In genomic region chr1:1554550-1554925, GRCh38 we compare ENCODE assay signal across 20 cellular contexts. TPM values are rescaled to one million over a fixed set of nuclear protein-coding genes. Genes with fewer than 3 reads are reported as not detected.
DNase-seq lines count a peak whose midpoint lies in the region; ATAC-seq, FAIRE-seq and TF ChIP-seq lines count a peak whose summit lies in the region.
"Had no signal": no experiment of that assay in that cellular context is flagged by ENCODE, and none has a peak within 500 bp of the region (broad histone marks: within the 10 kb centered on the region; RNA-seq: fewer than 3 reads in every experiment).

No MANE protein-coding gene starts in this region.

- no peak overlapping the region for H3K18ac ChIP-seq in IMR-90 (ENCODE audit: low read depth, low read length)

- H2BK5ac ChIP-seq in IMR-90 (ENCODE audit: low read depth, low read length, poor library complexity, severe bottlenecking), result no peak overlapping the region

- H4K8ac ChIP-seq in IMR-90 (ENCODE audit: low read depth in 2 of 2, low read length in 2 of 2), result no peak overlapping the region

- no peak overlapping the region for H2BK20ac ChIP-seq in IMR-90 (ENCODE audit: low read depth, low read length)

- H3K9ac ChIP-seq in IMR-90 (ENCODE audit: low read depth, low read length), result no peak overlapping the region
- peak overlapping the region in 1 of 2 experiments; percentile 46; a peak in 1 of 4 replicates for H3K9ac ChIP-seq in K562 (ENCODE audit: insufficient read depth in 1 of 2, low read depth in 2 of 2, low read length in 2 of 2)

- no peaks in the 10 kb centered on the region for H3K9me3 ChIP-seq in IMR-90 (ENCODE audit: control insufficient read depth, insufficient read depth, low read length)
- H3K9me3 ChIP-seq in K562 (replicated peaks; ENCODE audit: control insufficient read depth, insufficient read depth, low read depth, low read length), result no peaks in the 10 kb centered on the region; the same call in 1 of the 2 replicates
- H3K9me3 ChIP-seq: SJCRH30 had no signal

- no peak overlapping the region for H3K4me3 Mint-ChIP-seq in nephron progenitor cell
- H3K4me3 Mint-ChIP-seq in WTC11, result no peak overlapping the region
- H3K4me3 Mint-ChIP-seq: CD4-positive, CD25-positive, alpha-beta regulatory T cell; effector memory CD8-positive, alpha-beta T cell; natural killer cell; T-helper 2 cell treated with Interferon-gamma antibody and Interleukin-4, amounts not matched to agents 5 μg/mL and 100 μg/mL, for 36 hours had no signal

- H2AFZ ChIP-seq in IMR-90 (replicated peaks; ENCODE audit: low read length, poor library complexity) (peak overlapping the region; percentile 61), K562 (ENCODE audit: low read depth, low read length) (no peak overlapping the region)

- H3K36me3 ChIP-seq in IMR-90 (ENCODE audit: control insufficient read depth, insufficient read depth, low read length), result peaks cover 12% of the 10 kb centered on the region; the same call in 1 of the 2 replicates
- peaks cover 55% of the 10 kb centered on the region; the same call in 2 of the 3 replicates for H3K36me3 ChIP-seq in K562 (ENCODE audit: control insufficient read depth, insufficient read depth, low read length)

- in situ Hi-C loops in IMR-90 (cut with MboI; ENCODE audit: low sequenced_read_pairs), result no loop called here
- in situ Hi-C loops in K562 (cut with MboI), result no loop called here

- no peak for FAIRE-seq in K562 (lab: Jason Lieb, UNC)
- FAIRE-seq: GM12891, HepG2 had no signal

- H4K91ac ChIP-seq in IMR-90 (ENCODE audit: insufficient read depth, low read depth, low read length), result no peak overlapping the region

- no peak for TF ChIP-seq POLR2A in IMR-90 (IDR thresholded peaks at IDR 0.05; ENCODE audit: low read depth, low read length)
- no peak for TF ChIP-seq POLR2A in K562 (conservative IDR thresholded peaks at IDR 0.05)
- TF ChIP-seq POLR2A in GM18505 (IDR thresholded peaks at IDR 0.05; ENCODE audit: borderline replicate concordance, extremely low read depth, insufficient read depth, insufficient read length), result no peak

- H3K9me1 ChIP-seq in IMR-90 (ENCODE audit: insufficient read depth, low read length) (peaks cover 13% of the 10 kb centered on the region), K562 (ENCODE audit: control insufficient read depth, insufficient read depth, low read length) (peaks cover 10% of the 10 kb centered on the region)

- intact Hi-C loops in IMR-90 (cut with micrococcal nuclease), result no loop called here
- intact Hi-C loops in K562 (cut with micrococcal nuclease), result no loop called here

- H3K56ac ChIP-seq in IMR-90 (ENCODE audit: extremely low read depth, insufficient read depth, low read length), result no peak overlapping the region

- ATAC-seq in IMR-90 (ENCODE audit: low read depth) (no peak; the same call in 1 of the 2 replicates), K562 (no peak), WTC11 (no peak), GM18505 (IDR thresholded peaks at IDR 0.05; ENCODE audit: unreplicated experiment) (no peak)
- ATAC-seq: activated CD4-positive, CD25-positive, alpha-beta regulatory T cell treated with anti-CD3 and anti-CD28 coated beads, Interleukin-2, amount 50 U/mL, for 24 hours; effector memory CD8-positive, alpha-beta T cell had no signal

- WGBS in IMR-90 (ENCODE audit: extremely low coverage in 2 of 2, insufficient read length in 1 of 2), 2 experiments, result 79% methylated on average over 8 of the region's 13 CpGs; no CpG with 5 or more reads in 1 of the 2 experiments
- WGBS in K562 (ENCODE audit: insufficient coverage, low coverage, missing lambda C conversion rate), result 90% methylated on average over 13 of the region's 13 CpGs

- H3K4me2 ChIP-seq in IMR-90 (ENCODE audit: low read depth, low read length) (no peak overlapping the region), K562 (ENCODE audit: insufficient read depth, low read length) (no peak overlapping the region)

- CTCF ChIA-PET in IMR-90 (lab: Yijun Ruan, JAX) (no interaction called here), K562 (lab: Yijun Ruan, JAX; ENCODE audit: low intra/inter-chr PET ratio) (no interaction called here), WTC11 (lab: Charles Lee) (interaction anchor here (0.8 kb wide), 1 partner anchor 13 kb away, joined by 4 read pairs; no protein-coding TSS in a partner anchor)

- H3K27me3 ChIP-seq in IMR-90 (ENCODE audit: control insufficient read depth, insufficient read depth, low read length), result no peaks in the 10 kb centered on the region
- no peaks in the 10 kb centered on the region for H3K27me3 ChIP-seq in K562 (ENCODE audit: control insufficient read depth in 2 of 2, insufficient read depth in 2 of 2, low read length in 2 of 2)
- H3K27me3 ChIP-seq: SJCRH30 had no signal

- peaks cover 39% of the 10 kb centered on the region for H3K4me1 Mint-ChIP-seq in nephron progenitor cell
- H3K4me1 Mint-ChIP-seq in WTC11, result no peaks in the 10 kb centered on the region

- H3K27me3 Mint-ChIP-seq in nephron progenitor cell (ENCODE audit: low read depth, poor library complexity) (no peaks in the 10 kb centered on the region), WTC11 (ENCODE audit: low read depth) (no peaks in the 10 kb centered on the region; the same call in 1 of the 2 replicates)
- H3K27me3 Mint-ChIP-seq: CD4-positive, CD25-positive, alpha-beta regulatory T cell; effector memory CD8-positive, alpha-beta T cell had no signal

- BruUV-seq in IMR-90 (replicated peaks; lab: Mats Ljungman, UMichigan) (no TSS peak), K562 (replicated peaks; lab: Mats Ljungman, UMichigan) (no TSS peak)

- DNase-seq in A172 (ENCODE audit: low spot score) (peak; percentile 19), IMR-90 (no peak), K562 (ENCODE audit: extremely low read depth in 1 of 4, low spot score in 3 of 4) (no peak), nephron progenitor cell (no peak), occipital lobe (lab: John Stamatoyannopoulos, UW) (no peak), WTC11 (ENCODE audit: low spot score) (no peak)
- no peak for DNase-seq in activated CD4-positive, alpha-beta T cell treated with anti-CD3 and anti-CD28 coated beads for 48 hours
- DNase-seq: CD4-positive, CD25-positive, alpha-beta regulatory T cell; effector memory CD8-positive, alpha-beta T cell; natural killer cell; NCI-H1694; NCI-H2227 treated with DMSO at 0.1 percent for 48 hours; NCI-H82; SJCRH30 had no signal

- TF ChIP-seq RAD21 in IMR-90 (IDR thresholded peaks at IDR 0.05; ENCODE audit: low read length) (no peak), K562 (CRISPR knock-in tag; conservative IDR thresholded peaks at IDR 0.05 in 1 of 2, IDR thresholded peaks at IDR 0.05 in 1 of 2) (no peak)

- H4K5ac ChIP-seq in IMR-90 (ENCODE audit: low read depth, low read length), result no peak overlapping the region

- dilution Hi-C loops in IMR-90 (cut with HindIII; ENCODE audit: low sequenced_read_pairs, unreplicated experiment), result no loop called here

- no peak overlapping the region for H3K4ac ChIP-seq in IMR-90 (ENCODE audit: low read depth, low read length)

- TF ChIP-seq CTCF in IMR-90 (conservative IDR thresholded peaks at IDR 0.05; ENCODE audit: low read depth, low read length) (no peak), K562 (IDR thresholded peaks at IDR 0.05 in 2 of 3, conservative IDR thresholded peaks at IDR 0.05 in 1 of 3; ENCODE audit: insufficient read depth in 2 of 3, low read depth in 1 of 3, low read length in 3 of 3) (no peak), nephron progenitor cell (IDR thresholded peaks at IDR 0.05) (no peak), WTC11 (IDR thresholded peaks at IDR 0.05) (no peak)

- peak overlapping the region; percentile 99 for H3K27ac Mint-ChIP-seq in nephron progenitor cell
- H3K27ac Mint-ChIP-seq in WTC11, result no peak overlapping the region
- H3K27ac Mint-ChIP-seq: T-helper 2 cell treated with Interferon-gamma antibody and Interleukin-4, amounts not matched to agents 5 μg/mL and 100 μg/mL, for 36 hours had no signal

- no peak overlapping the region for H3K4me3 ChIP-seq in IMR-90 (ENCODE audit: insufficient read depth, low read depth, low read length)
- H3K4me3 ChIP-seq in K562, result no peak overlapping the region
- H3K4me3 ChIP-seq: lung, SJCRH30 had no signal

- H3K27ac ChIP-seq in IMR-90 (ENCODE audit: insufficient read depth, low read length) (no peak overlapping the region), K562 (ENCODE audit: extremely low read depth, low read depth, low read length) (no peak overlapping the region)
- H3K27ac ChIP-seq: SJCRH30 had no signal

- H3K36me3 Mint-ChIP-seq in nephron progenitor cell (ENCODE audit: low read depth) (peaks cover 4% of the 10 kb centered on the region), WTC11 (peaks cover 4% of the 10 kb centered on the region; the same call in 1 of the 2 replicates)
- H3K36me3 Mint-ChIP-seq: CD4-positive, CD25-positive, alpha-beta regulatory T cell; natural killer cell had no signal

- TF ChIP-seq EP300 in K562 (IDR thresholded peaks at IDR 0.05; ENCODE audit: low read length), result no peak

- POLR2A ChIA-PET in IMR-90 (lab: Charles Lee; ENCODE audit: unreplicated experiment), result no interaction called here
- POLR2A ChIA-PET in K562 (lab: Yijun Ruan, JAX), result interaction anchor here (0.6 to 5.0 kb wide), 6 partner anchors 9 to 59 kb away, joined by 3 to 36 read pairs (median 6); no protein-coding TSS in a partner anchor
- POLR2A ChIA-PET in WTC11 (lab: Charles Lee), result no interaction called here

- no peak overlapping the region for H3K14ac ChIP-seq in IMR-90 (replicated peaks; ENCODE audit: low read depth, low read length)

- H2BK15ac ChIP-seq in IMR-90 (ENCODE audit: low read depth, low read length), result no peak overlapping the region

- peaks cover 14 to 78% of the 10 kb centered on the region in 2 experiments for H3K79me1 ChIP-seq in IMR-90 (ENCODE audit: low read depth in 1 of 2, low read length in 2 of 2)

- H4K20me1 ChIP-seq in IMR-90 (ENCODE audit: insufficient read depth, low read length) (peaks cover 50% of the 10 kb centered on the region), K562 (replicated peaks; ENCODE audit: control insufficient read depth, insufficient read depth, low read length) (peaks cover 30% of the 10 kb centered on the region; the same call in 1 of the 2 replicates)

- peaks cover 54% of the 10 kb centered on the region for H3K79me2 ChIP-seq in K562 (ENCODE audit: control insufficient read depth, insufficient read depth, low read length)

- no peak overlapping the region for H2BK120ac ChIP-seq in IMR-90 (ENCODE audit: low read depth, low read length)

- H3K9me3 Mint-ChIP-seq in nephron progenitor cell (no peaks in the 10 kb centered on the region), WTC11 (no peaks in the 10 kb centered on the region)
- H3K9me3 Mint-ChIP-seq: effector memory CD8-positive, alpha-beta T cell; natural killer cell; T-helper 2 cell treated with Interferon-gamma antibody and Interleukin-4, amounts not matched to agents 5 μg/mL and 100 μg/mL, for 36 hours had no signal

- H2AK5ac ChIP-seq in IMR-90 (ENCODE audit: low read depth, low read length), result peak overlapping the region; percentile 28; the same call in 1 of the 2 replicates

- peak overlapping the region; percentile 67 for H2AK9ac ChIP-seq in IMR-90 (replicated peaks; ENCODE audit: low read depth, low read length, poor library complexity)

- H3K4me1 ChIP-seq in IMR-90 (ENCODE audit: control insufficient read depth, insufficient read depth, low read length) (peaks cover 5% of the 10 kb centered on the region; the same call in 1 of the 2 replicates), K562 (replicated peaks in 1 of 2; ENCODE audit: control insufficient read depth in 2 of 2, insufficient read depth in 2 of 2, low read length in 2 of 2) (peaks cover 0 to 38% of the 10 kb centered on the region in 2 experiments; a peak in 3 of 5 replicates)

- H3K23ac ChIP-seq in IMR-90 (ENCODE audit: low read depth, low read length), result no peak overlapping the region

RNA-seq across cellular contexts. Expression of gene TMEM240, which starts 14.1 kb away (rescaled TPM):
- not detected in 2 replicates for total RNA-seq in A172 (2014; rRNA removed; shearing (Covaris generic))
- 1.1 and 1.6 TPM in 2 replicates for total RNA-seq in IMR-90 (2012; rRNA removed)
- polyA plus RNA-seq in IMR-90 (2012; rRNA removed), result 7.6 and 10.2 TPM in 2 replicates
- polyA plus RNA-seq in IMR-90 (2012; cell fraction: cytosol; rRNA removed), result 13.4 and 14.3 TPM in 2 replicates
- 13.3 and 31.6 TPM in 2 replicates for polyA plus RNA-seq in IMR-90 (2012; cell fraction: nucleus; rRNA removed; ENCODE audit: low replicate concordance)
- total RNA-seq in K562 (2011; cell fraction: chromatin; rRNA removed; ENCODE audit: low replicate concordance), result 1.2 and 8.3 TPM in 2 replicates
- total RNA-seq in K562 (2011; cell fraction: nucleolus; rRNA removed), result 5.3 and 6.0 TPM in 2 replicates
- total RNA-seq in K562 (2011; cell fraction: nucleoplasm; rRNA removed), result 2.6 and 6.0 TPM in 2 replicates
- 0.78 TPM in 1 of 2 replicates, not detected in the other for total RNA-seq in K562 (2014; rRNA removed)
- not detected in 2 replicates for total RNA-seq in K562 (2014; rRNA removed; fragmentation: Illumina TruSeq; extraction: Trizol)
- 0.38 and 0.43 TPM in 2 replicates for total RNA-seq in K562 (2015; rRNA removed; fragmentation: Illumina TruSeq; extraction: Trizol)
- total RNA-seq in K562 (2021), result 1.3 and 2.0 TPM in 2 replicates
- polyA plus RNA-seq in K562 (2011; rRNA removed), result 0.24 TPM in 2 replicates
- 0.46 TPM in 1 of 2 replicates, not detected in the other for polyA plus RNA-seq in K562 (2011; cell fraction: cytosol; rRNA removed)
- 3.5 and 8.1 TPM in 2 replicates for polyA plus RNA-seq in K562 (2011; cell fraction: nucleus; rRNA removed)
- 1.1 and 3.2 TPM in 2 replicates for polyA plus RNA-seq in K562 (2012)
- not detected in 2 replicates for polyA plus RNA-seq in K562 (2014; fragmentation: Illumina TruSeq; extraction: Trizol)
- not detected for polyA plus RNA-seq in K562 (2014; fragmentation: Nextera tagmentation; extraction: Ambion mirVana)
- polyA plus RNA-seq in K562 (2014; rRNA removed), result 0.28 and 0.94 TPM in 2 replicates
- not detected in 2 replicates for polyA minus RNA-seq in K562 (2011; rRNA and poly(A)+ RNA removed)
- polyA minus RNA-seq in K562 (2011; cell fraction: cytosol; rRNA and poly(A)+ RNA removed), result not detected in 2 replicates
- 0.56 and 0.67 TPM in 2 replicates for polyA minus RNA-seq in K562 (2011; cell fraction: nucleus; rRNA and poly(A)+ RNA removed)
- 18.1 TPM for total RNA-seq in occipital lobe
- total RNA-seq in WTC11 (2021), result 6.6 to 8.8 TPM (median 8.0 TPM) in 3 replicates
- total RNA-seq: CD4-positive, CD25-positive, alpha-beta regulatory T cell; HepG2 had no signal
- polyA plus RNA-seq: CD4-positive, CD25-positive, alpha-beta regulatory T cell had no signal

RNA-seq across cellular contexts. Expression of gene SSU72, which starts 20.1 kb away (rescaled TPM):
- 49.7 and 56.2 TPM in 2 replicates for total RNA-seq in A172 (2014; rRNA removed; shearing (Covaris generic))
- 33.7 and 43.3 TPM in 2 replicates for total RNA-seq in IMR-90 (2012; rRNA removed)
- 88.4 and 94.0 TPM in 2 replicates for polyA plus RNA-seq in IMR-90 (2012; rRNA removed)
- 64.1 and 72.5 TPM in 2 replicates for polyA plus RNA-seq in IMR-90 (2012; cell fraction: cytosol; rRNA removed)
- polyA plus RNA-seq in IMR-90 (2012; cell fraction: nucleus; rRNA removed; ENCODE audit: low replicate concordance), result 50.5 and 89.0 TPM in 2 replicates
- total RNA-seq in K562 (2011; cell fraction: chromatin; rRNA removed; ENCODE audit: low replicate concordance), result 158 and 318 TPM in 2 replicates
- 177 TPM in 2 replicates for total RNA-seq in K562 (2011; cell fraction: nucleolus; rRNA removed)
- 165 and 176 TPM in 2 replicates for total RNA-seq in K562 (2011; cell fraction: nucleoplasm; rRNA removed)
- 157 and 175 TPM in 2 replicates for total RNA-seq in K562 (2014; rRNA removed)
- 75.3 and 77.6 TPM in 2 replicates for total RNA-seq in K562 (2014; rRNA removed; fragmentation: Illumina TruSeq; extraction: Trizol)
- 79.3 and 80.4 TPM in 2 replicates for total RNA-seq in K562 (2015; rRNA removed; fragmentation: Illumina TruSeq; extraction: Trizol)
- 185 and 187 TPM in 2 replicates for total RNA-seq in K562 (2021)
- polyA plus RNA-seq in K562 (2011; rRNA removed), result 77.5 and 94.6 TPM in 2 replicates
- polyA plus RNA-seq in K562 (2011; cell fraction: cytosol; rRNA removed), result 108 and 136 TPM in 2 replicates
- 118 and 152 TPM in 2 replicates for polyA plus RNA-seq in K562 (2011; cell fraction: nucleus; rRNA removed)
- 185 and 187 TPM in 2 replicates for polyA plus RNA-seq in K562 (2012)
- 184 and 187 TPM in 2 replicates for polyA plus RNA-seq in K562 (2014; fragmentation: Illumina TruSeq; extraction: Trizol)
- 10 to 100 TPM; 70.8 to 90.8 TPM for polyA plus RNA-seq in K562 (2014; fragmentation: Nextera tagmentation; extraction: Ambion mirVana)
- polyA plus RNA-seq in K562 (2014; rRNA removed), result 201 and 217 TPM in 2 replicates
- 79.6 and 115 TPM in 2 replicates for polyA minus RNA-seq in K562 (2011; rRNA and poly(A)+ RNA removed)
- polyA minus RNA-seq in K562 (2011; cell fraction: cytosol; rRNA and poly(A)+ RNA removed), result 73.7 and 101 TPM in 2 replicates
- 42.8 and 44.6 TPM in 2 replicates for polyA minus RNA-seq in K562 (2011; cell fraction: nucleus; rRNA and poly(A)+ RNA removed)
- 32.9 TPM for total RNA-seq in occipital lobe
- 150 to 158 TPM (median 150 TPM) in 3 replicates for total RNA-seq in WTC11 (2021)

RNA-seq across cellular contexts. Expression of gene ATAD3A, which starts 42.6 kb away (rescaled TPM):
- total RNA-seq in A172 (2014; rRNA removed; shearing (Covaris generic)), result 16.4 and 19.2 TPM in 2 replicates
- total RNA-seq in IMR-90 (2012; rRNA removed), result 26.1 and 27.2 TPM in 2 replicates
- 33.9 and 34.0 TPM in 2 replicates for polyA plus RNA-seq in IMR-90 (2012; rRNA removed)
- polyA plus RNA-seq in IMR-90 (2012; cell fraction: cytosol; rRNA removed), result 27.7 and 39.5 TPM in 2 replicates
- polyA plus RNA-seq in IMR-90 (2012; cell fraction: nucleus; rRNA removed; ENCODE audit: low replicate concordance), result 60.3 and 125 TPM in 2 replicates
- total RNA-seq in K562 (2011; cell fraction: chromatin; rRNA removed; ENCODE audit: low replicate concordance), result 54.7 and 190 TPM in 2 replicates
- 155 and 182 TPM in 2 replicates for total RNA-seq in K562 (2011; cell fraction: nucleolus; rRNA removed)
- total RNA-seq in K562 (2011; cell fraction: nucleoplasm; rRNA removed), result 64.8 and 77.4 TPM in 2 replicates
- total RNA-seq in K562 (2014; rRNA removed), result 173 and 183 TPM in 2 replicates
- total RNA-seq in K562 (2014; rRNA removed; fragmentation: Illumina TruSeq; extraction: Trizol), result 18.6 and 20.2 TPM in 2 replicates
- total RNA-seq in K562 (2015; rRNA removed; fragmentation: Illumina TruSeq; extraction: Trizol), result 80.1 and 87.1 TPM in 2 replicates
- 151 and 167 TPM in 2 replicates for total RNA-seq in K562 (2021)
- polyA plus RNA-seq in K562 (2011; rRNA removed), result 36.7 and 40.8 TPM in 2 replicates
- 47.1 and 118 TPM in 2 replicates for polyA plus RNA-seq in K562 (2011; cell fraction: cytosol; rRNA removed)
- 98.3 and 162 TPM in 2 replicates for polyA plus RNA-seq in K562 (2011; cell fraction: nucleus; rRNA removed)
- 69.9 and 90.0 TPM in 2 replicates for polyA plus RNA-seq in K562 (2012)
- polyA plus RNA-seq in K562 (2014; fragmentation: Illumina TruSeq; extraction: Trizol), result 29.2 and 90.5 TPM in 2 replicates
- polyA plus RNA-seq in K562 (2014; fragmentation: Nextera tagmentation; extraction: Ambion mirVana), result 1 to 10 TPM in 1 of 2 experiments, under 1 TPM in 1; 0.10 to 1.0 TPM
- polyA plus RNA-seq in K562 (2014; rRNA removed), result 123 and 131 TPM in 2 replicates
- 14.9 and 33.5 TPM in 2 replicates for polyA minus RNA-seq in K562 (2011; rRNA and poly(A)+ RNA removed)
- polyA minus RNA-seq in K562 (2011; cell fraction: cytosol; rRNA and poly(A)+ RNA removed), result 50.2 and 62.0 TPM in 2 replicates
- 28.4 and 31.9 TPM in 2 replicates for polyA minus RNA-seq in K562 (2011; cell fraction: nucleus; rRNA and poly(A)+ RNA removed)
- 7.3 TPM for total RNA-seq in occipital lobe
- 56.1 to 71.2 TPM (median 58.7 TPM) in 3 replicates for total RNA-seq in WTC11 (2021)

RNA-seq across cellular contexts. Expression of gene FNDC10, which starts 45.4 kb away (rescaled TPM):
- total RNA-seq in A172 (2014; rRNA removed; shearing (Covaris generic)), result not detected in 2 replicates
- total RNA-seq in IMR-90 (2012; rRNA removed) (0.28 and 0.36 TPM in 2 replicates), K562 (2014; rRNA removed) (2.2 and 3.1 TPM in 2 replicates), K562 (2014; rRNA removed; fragmentation: Illumina TruSeq; extraction: Trizol) (0.29 TPM in 1 of 2 replicates, not detected in the other), K562 (2015; rRNA removed; fragmentation: Illumina TruSeq; extraction: Trizol) (2.9 and 3.8 TPM in 2 replicates), K562 (2021) (6.3 and 7.7 TPM in 2 replicates), occipital lobe (2.7 TPM), WTC11 (2021) (30.4 to 37.5 TPM (median 34.9 TPM) in 3 replicates)
- polyA plus RNA-seq in IMR-90 (2012; rRNA removed) (5.8 and 7.6 TPM in 2 replicates), K562 (2011; rRNA removed) (1.4 and 2.3 TPM in 2 replicates), K562 (2014; fragmentation: Illumina TruSeq; extraction: Trizol) (1.6 and 4.4 TPM in 2 replicates), K562 (2014; fragmentation: Nextera tagmentation; extraction: Ambion mirVana) (under 1 TPM; 0.08 to 0.11 TPM), K562 (2014; rRNA removed) (3.2 and 5.5 TPM in 2 replicates)
- polyA plus RNA-seq in IMR-90 (2012; cell fraction: cytosol; rRNA removed), result 6.7 and 13.9 TPM in 2 replicates
- polyA plus RNA-seq in IMR-90 (2012; cell fraction: nucleus; rRNA removed; ENCODE audit: low replicate concordance), result 1.9 and 5.3 TPM in 2 replicates
- total RNA-seq in K562 (2011; cell fraction: chromatin; rRNA removed; ENCODE audit: low replicate concordance), result 0.83 and 3.0 TPM in 2 replicates
- total RNA-seq in K562 (2011; cell fraction: nucleolus; rRNA removed), result 3.7 and 4.7 TPM in 2 replicates
- total RNA-seq in K562 (2011; cell fraction: nucleoplasm; rRNA removed), result 2.1 and 4.0 TPM in 2 replicates
- polyA plus RNA-seq in K562 (2011; cell fraction: cytosol; rRNA removed), result 4.3 and 18.6 TPM in 2 replicates
- 2.5 and 5.4 TPM in 2 replicates for polyA plus RNA-seq in K562 (2011; cell fraction: nucleus; rRNA removed)
- polyA plus RNA-seq in K562 (2012), result 6.7 and 7.8 TPM in 2 replicates
- 0.45 and 1.0 TPM in 2 replicates for polyA minus RNA-seq in K562 (2011; rRNA and poly(A)+ RNA removed)
- polyA minus RNA-seq in K562 (2011; cell fraction: cytosol; rRNA and poly(A)+ RNA removed), result 7.0 and 9.5 TPM in 2 replicates
- 2.7 and 3.0 TPM in 2 replicates for polyA minus RNA-seq in K562 (2011; cell fraction: nucleus; rRNA and poly(A)+ RNA removed)
